ENCODE assay signal across 28 cellular contexts in the genomic region with DNA sequence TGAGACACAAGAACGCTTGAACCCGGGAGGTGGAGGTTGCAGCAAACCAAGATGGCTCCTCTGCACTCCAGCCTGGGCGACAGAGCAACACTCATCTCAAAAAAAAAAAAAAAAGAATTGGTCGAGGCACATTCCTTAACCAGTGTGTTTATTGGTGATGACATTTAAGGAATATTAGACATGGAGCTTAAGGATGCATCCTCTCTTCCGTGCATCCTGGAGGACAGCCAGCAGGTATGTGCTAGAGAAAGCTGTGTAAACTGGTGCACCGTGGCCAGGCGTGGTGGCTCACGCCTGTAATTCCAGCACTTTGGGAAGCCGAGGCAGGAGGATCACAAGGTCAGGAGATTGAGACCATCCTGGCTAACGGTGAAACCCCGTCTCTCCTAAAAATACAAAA. TPM values are rescaled to one million over a fixed set of nuclear protein-coding genes. Genes with fewer than 3 reads are reported as not detected.
"Had no signal": no experiment of that assay in that cellular context is flagged by ENCODE, and none has a peak within 500 bp of the region (broad histone marks: within the 10 kb centered on the region; RNA-seq: fewer than 3 reads in every experiment).

No MANE protein-coding gene starts in this region.

- H3K4me1 ChIP-seq: heart left ventricle, neural progenitor cell, parathyroid adenoma, thyroid gland had no signal

- H3K9me3 ChIP-seq: esophagus muscularis mucosa, gastroesophageal sphincter, heart left ventricle, stomach, thyroid gland, vagina had no signal

- H3K4me2 ChIP-seq: neural progenitor cell had no signal

- ATAC-seq: gastroesophageal sphincter; heart left ventricle; naive thymus-derived CD4-positive, alpha-beta T cell; sciatic nerve; stimulated activated effector memory CD8-positive, alpha-beta T cell treated with anti-CD3 and anti-CD28 coated beads, Interleukin-12 subunit alpha, Interleukin-12 subunit beta, amount 100 ng/mL, for 72 hours had no signal

- H3K9ac ChIP-seq: neural progenitor cell, parathyroid adenoma had no signal

- H3K4me3 ChIP-seq: dorsolateral prefrontal cortex, esophagus muscularis mucosa, gastroesophageal sphincter, heart left ventricle, neural progenitor cell, stomach, thyroid gland, vagina had no signal

- DNase-seq: effector CD4-positive, alpha-beta T cell; foreskin keratinocyte; heart left ventricle; hippocampal formation; mesendoderm; midbrain; naive thymus-derived CD4-positive, alpha-beta T cell; stimulated activated CD4-positive, alpha-beta T cell treated with anti-CD3 and anti-CD28 coated beads, Interleukin-2, amount 100 ng/mL, for 24 hours; stimulated activated CD4-positive, alpha-beta T cell treated with anti-CD3 and anti-CD28 coated beads, Interleukin-4, amount 100 ng/mL, for 24 hours; stimulated activated naive CD4-positive, alpha-beta T cell treated with Interleukin-2 at 50 U/mL for 16 hours; stomach; thyroid gland had no signal

- H3K27ac ChIP-seq: esophagus muscularis mucosa, gastroesophageal sphincter, heart left ventricle, neural progenitor cell, parathyroid adenoma, thyroid gland, vagina had no signal

- H2AFZ ChIP-seq: neural progenitor cell, parathyroid adenoma had no signal

- FAIRE-seq: colon, islet of Langerhans had no signal

- H3K27me3 ChIP-seq: dorsolateral prefrontal cortex, esophagus muscularis mucosa, foreskin keratinocyte, gastroesophageal sphincter, heart left ventricle, neural progenitor cell, stomach, thyroid gland, vagina had no signal

RNA-seq across cellular contexts. Expression of a gene that starts 51.4 kb away (rescaled TPM):
- total RNA-seq: epithelial cell of proximal tubule; fibroblast of lung; lung microvascular endothelial cell; naive thymus-derived CD4-positive, alpha-beta T cell; osteoblast; progenitor cell of endocrine pancreas; temporal lobe had no signal
- polyA plus RNA-seq: fibroblast of lung; naive thymus-derived CD4-positive, alpha-beta T cell had no signal
